8 cellular contexts compared by ENCODE assay signal in the genomic region with DNA sequence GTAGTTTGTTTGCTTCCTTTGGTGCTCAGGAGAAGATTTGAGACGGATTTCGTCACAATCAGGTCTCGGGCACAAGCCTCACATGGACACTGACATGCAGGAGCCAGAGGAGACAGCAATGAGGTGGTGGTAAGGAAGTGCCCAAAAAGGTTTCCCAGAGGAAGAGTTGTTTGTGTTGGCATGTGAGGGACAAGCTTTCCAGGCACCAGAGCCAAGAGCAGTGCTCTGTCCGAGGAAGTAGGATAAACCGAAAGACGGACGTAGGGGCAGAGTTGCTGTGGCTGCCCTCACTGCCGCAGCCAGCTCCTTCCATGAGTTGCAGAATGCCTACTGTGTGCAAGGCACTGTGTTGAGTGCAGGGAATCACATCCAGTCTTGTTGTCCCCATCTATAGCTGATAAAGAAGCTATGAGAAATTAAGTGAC. TPM values are rescaled to one million over a fixed set of nuclear protein-coding genes. Genes with fewer than 3 reads are reported as not detected.
A peak's percentile ranks its signal among the peaks of the same experiment; 100 is the strongest.
DNase-seq lines count a peak whose midpoint lies in the region; FAIRE-seq and TF ChIP-seq lines count a peak whose summit lies in the region.

No MANE protein-coding gene starts in this region.

- POLR2A ChIA-PET in MCF 10A (lab: Yijun Ruan, JAX), result interaction anchor here (0.7 to 2.1 kb wide), 10 partner anchors 8 to 89 kb away, joined by 3 to 11 read pairs (median 5); partner anchors contain the start of gene SAE1

- CTCF ChIA-PET in MCF 10A (lab: Yijun Ruan, JAX), result interaction anchor here (0.6 to 3.6 kb wide), 9 partner anchors 9 to 1515 kb away, joined by 3 to 18 read pairs (median 3); no protein-coding TSS in a partner anchor

- H3K36me3 Mint-ChIP-seq in T-helper 1 cell treated with Interleukin-12 subunit alpha and Interleukin-12 subunit beta and Interleukin-4 antibody, amounts not matched to agents 30 μg/mL and 1 μg/mL, for 36 hours (ENCODE audit: low read depth), result peaks cover 34% of the 10 kb centered on the region
- H3K36me3 Mint-ChIP-seq in MCF 10A (ENCODE audit: insufficient read depth, unreplicated experiment), result peaks cover 82% of the 10 kb centered on the region

- peak overlapping the region; percentile 60 for H3K4me3 Mint-ChIP-seq in T-helper 1 cell treated with Interleukin-12 subunit alpha and Interleukin-12 subunit beta and Interleukin-4 antibody, amounts not matched to agents 30 μg/mL and 1 μg/mL, for 36 hours
- no peak overlapping the region for H3K4me3 Mint-ChIP-seq in MCF 10A (ENCODE audit: unreplicated experiment)

- 63% methylated on average over 8 of the region's 8 CpGs for WGBS in thymus

- peaks cover 34% of the 10 kb centered on the region for H3K4me1 ChIP-seq in thymus (ENCODE audit: control insufficient read depth, insufficient read depth, low read length)

- H3K27me3 ChIP-seq in thymus (ENCODE audit: control insufficient read depth, insufficient read depth), result no peaks in the 10 kb centered on the region

- H3K27me3 Mint-ChIP-seq in T-helper 1 cell treated with Interleukin-12 subunit alpha and Interleukin-12 subunit beta and Interleukin-4 antibody, amounts not matched to agents 30 μg/mL and 1 μg/mL, for 36 hours (ENCODE audit: low read depth), result no peaks in the 10 kb centered on the region
- H3K27me3 Mint-ChIP-seq in MCF 10A (ENCODE audit: insufficient read depth, unreplicated experiment), result no peaks in the 10 kb centered on the region

- no peak overlapping the region for H3K4me3 ChIP-seq in thymus (ENCODE audit: low read length)

- no peaks in the 10 kb centered on the region for H3K9me3 ChIP-seq in thymus (ENCODE audit: control insufficient read depth)

- peaks cover 18% of the 10 kb centered on the region for H3K36me3 ChIP-seq in thymus (ENCODE audit: control insufficient read depth, insufficient read depth)

- intact Hi-C loops in MCF 10A (cut with micrococcal nuclease), result no loop called here

- DNase-seq in T-helper 1 cell (no peak), MCF 10A (ENCODE audit: unreplicated experiment) (peak; percentile 54), lung microvascular endothelial cell (ENCODE audit: low read depth in 2 of 2) (peak; percentile 57 to 91), kidney tubule cell (ENCODE audit: low spot score) (no peak), HTR-8/SVneo (ENCODE audit: insufficient read length, low spot score) (no peak), DMS 273 treated with DMSO at 0.1 percent for 48 hours (lab: John Stamatoyannopoulos, UW) (no peak)

- no peak for TF ChIP-seq CTCF in MCF 10A (IDR thresholded peaks at IDR 0.05; ENCODE audit: unreplicated experiment)

- no peak for FAIRE-seq in HTR-8/SVneo (lab: Jason Lieb, UNC)

- no TSS peak for BruUV-seq in MCF 10A (replicated peaks; lab: Mats Ljungman, UMichigan)

- peak overlapping the region; percentile 91 for H3K27ac Mint-ChIP-seq in T-helper 1 cell treated with Interleukin-12 subunit alpha and Interleukin-12 subunit beta and Interleukin-4 antibody, amounts not matched to agents 30 μg/mL and 1 μg/mL, for 36 hours
- peak overlapping the region; percentile 20 for H3K27ac Mint-ChIP-seq in MCF 10A (ENCODE audit: low read depth, unreplicated experiment)

- no peaks in the 10 kb centered on the region for H3K9me3 Mint-ChIP-seq in T-helper 1 cell treated with Interleukin-12 subunit alpha and Interleukin-12 subunit beta and Interleukin-4 antibody, amounts not matched to agents 30 μg/mL and 1 μg/mL, for 36 hours
- H3K9me3 Mint-ChIP-seq in MCF 10A (ENCODE audit: unreplicated experiment), result no peaks in the 10 kb centered on the region

- peak overlapping the region; percentile 73 for H3K27ac ChIP-seq in thymus (ENCODE audit: low read depth)

- H3K4me1 Mint-ChIP-seq in T-helper 1 cell treated with Interleukin-12 subunit alpha and Interleukin-12 subunit beta and Interleukin-4 antibody, amounts not matched to agents 30 μg/mL and 1 μg/mL, for 36 hours (ENCODE audit: low read depth), result peaks cover 34% of the 10 kb centered on the region
- H3K4me1 Mint-ChIP-seq in MCF 10A (ENCODE audit: insufficient read depth, unreplicated experiment), result peaks cover 16% of the 10 kb centered on the region

RNA-seq across cellular contexts. Expression of gene SAE1, which starts 27.7 kb away (rescaled TPM):
- total RNA-seq in MCF 10A (2022), result 76.1 and 81.7 TPM in 2 replicates
- 96.8 and 131 TPM in 2 replicates for total RNA-seq in lung microvascular endothelial cell
- 40.5 TPM for polyA plus RNA-seq in thymus

RNA-seq across cellular contexts. Expression of gene ZC3H4, which starts 44.8 kb away (rescaled TPM):
- total RNA-seq in MCF 10A (2022), result 41.4 and 41.8 TPM in 2 replicates
- total RNA-seq in lung microvascular endothelial cell, result 7.2 and 9.5 TPM in 2 replicates
- polyA plus RNA-seq in thymus, result 14.3 TPM

Comparison
In these comparisons a context has a peak if more than half of its experiments do, and no peak if none do; other contexts are left out.
1. DNase-seq: peak in MCF 10A (single experiment) and lung microvascular endothelial cell (2 of 2); none in T-helper 1 cell (0 of 5), kidney tubule cell (single experiment), HTR-8/SVneo (single experiment) and DMS 273 treated with DMSO at 0.1 percent for 48 hours (single experiment).